ENCODE assay signal across 1 cellular context in genomic region chr12:40224439-40225291, GRCh38.
A peak's percentile ranks its signal among the peaks of the same experiment; 100 is the strongest.
TF ChIP-seq lines count a peak whose summit lies in the region.

Gene LRRK2, plus strand, starts transcription at chr12:40224997. Its CDS starts 135 bp downstream, at chr12:40225132.

TF ChIP-seq in HepG2, 621 proteins besides CTCF, POLR2A, EP300 and RAD21 (continued from another document):
- TF ChIP-seq ZNF687 (CRISPR knock-in tag; IDR thresholded peaks at IDR 0.05) = peak; percentile 48
- TF ChIP-seq HNRNPLL (IDR thresholded peaks at IDR 0.05; ENCODE audit: low read depth, low read length, poor library complexity, severe bottlenecking) = peak; percentile 66
- TF ChIP-seq LBX2 (CRISPR knock-in tag; IDR thresholded peaks at IDR 0.05; ENCODE audit: borderline replicate concordance) = no peak
- TF ChIP-seq ZBTB10 (CRISPR knock-in tag; IDR thresholded peaks at IDR 0.05; ENCODE audit: borderline replicate concordance) = no peak
- TF ChIP-seq GABPB1 (CRISPR knock-in tag; IDR thresholded peaks at IDR 0.05) = peak; percentile 35; the same call in 1 of the 2 replicates
- no peak for TF ChIP-seq ZNF276 (CRISPR knock-in tag; IDR thresholded peaks at IDR 0.05; ENCODE audit: low read depth)
- TF ChIP-seq, protein P1, sequence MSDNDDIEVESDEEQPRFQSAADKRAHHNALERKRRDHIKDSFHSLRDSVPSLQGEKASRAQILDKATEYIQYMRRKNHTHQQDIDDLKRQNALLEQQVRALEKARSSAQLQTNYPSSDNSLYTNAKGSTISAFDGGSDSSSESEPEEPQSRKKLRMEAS (IDR thresholded peaks at IDR 0.05) = 0 out of 2 replicates have a peak, but pooled peaks have one; percentile 21
- no peak for TF ChIP-seq ZNF121 (CRISPR knock-in tag; IDR thresholded peaks at IDR 0.05)
- TF ChIP-seq SNAI1 (CRISPR knock-in tag; IDR thresholded peaks at IDR 0.05; ENCODE audit: borderline replicate concordance) = no peak
- no peak for TF ChIP-seq ZNF337 (CRISPR knock-in tag; IDR thresholded peaks at IDR 0.05; ENCODE audit: borderline replicate concordance, low read depth)
- no peak for TF ChIP-seq DBP (CRISPR knock-in tag; IDR thresholded peaks at IDR 0.05; ENCODE audit: not compliant biosample characterization)
- TF ChIP-seq, protein P2, sequence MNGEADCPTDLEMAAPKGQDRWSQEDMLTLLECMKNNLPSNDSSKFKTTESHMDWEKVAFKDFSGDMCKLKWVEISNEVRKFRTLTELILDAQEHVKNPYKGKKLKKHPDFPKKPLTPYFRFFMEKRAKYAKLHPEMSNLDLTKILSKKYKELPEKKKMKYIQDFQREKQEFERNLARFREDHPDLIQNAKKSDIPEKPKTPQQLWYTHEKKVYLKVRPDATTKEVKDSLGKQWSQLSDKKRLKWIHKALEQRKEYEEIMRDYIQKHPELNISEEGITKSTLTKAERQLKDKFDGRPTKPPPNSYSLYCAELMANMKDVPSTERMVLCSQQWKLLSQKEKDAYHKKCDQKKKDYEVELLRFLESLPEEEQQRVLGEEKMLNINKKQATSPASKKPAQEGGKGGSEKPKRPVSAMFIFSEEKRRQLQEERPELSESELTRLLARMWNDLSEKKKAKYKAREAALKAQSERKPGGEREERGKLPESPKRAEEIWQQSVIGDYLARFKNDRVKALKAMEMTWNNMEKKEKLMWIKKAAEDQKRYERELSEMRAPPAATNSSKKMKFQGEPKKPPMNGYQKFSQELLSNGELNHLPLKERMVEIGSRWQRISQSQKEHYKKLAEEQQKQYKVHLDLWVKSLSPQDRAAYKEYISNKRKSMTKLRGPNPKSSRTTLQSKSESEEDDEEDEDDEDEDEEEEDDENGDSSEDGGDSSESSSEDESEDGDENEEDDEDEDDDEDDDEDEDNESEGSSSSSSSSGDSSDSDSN (CRISPR knock-in tag; IDR thresholded peaks at IDR 0.05) = peak; percentile 46; the same call in 1 of the 2 replicates
- TF ChIP-seq MTA1 (CRISPR knock-in tag; IDR thresholded peaks at IDR 0.05; ENCODE audit: borderline replicate concordance) = peak; percentile 34; the same call in 1 of the 2 replicates
- no peak for TF ChIP-seq TOE1 (CRISPR knock-in tag; IDR thresholded peaks at IDR 0.05)
- no peak for TF ChIP-seq DNMT1 (CRISPR knock-in tag; IDR thresholded peaks at IDR 0.05)
- TF ChIP-seq, protein P3, sequence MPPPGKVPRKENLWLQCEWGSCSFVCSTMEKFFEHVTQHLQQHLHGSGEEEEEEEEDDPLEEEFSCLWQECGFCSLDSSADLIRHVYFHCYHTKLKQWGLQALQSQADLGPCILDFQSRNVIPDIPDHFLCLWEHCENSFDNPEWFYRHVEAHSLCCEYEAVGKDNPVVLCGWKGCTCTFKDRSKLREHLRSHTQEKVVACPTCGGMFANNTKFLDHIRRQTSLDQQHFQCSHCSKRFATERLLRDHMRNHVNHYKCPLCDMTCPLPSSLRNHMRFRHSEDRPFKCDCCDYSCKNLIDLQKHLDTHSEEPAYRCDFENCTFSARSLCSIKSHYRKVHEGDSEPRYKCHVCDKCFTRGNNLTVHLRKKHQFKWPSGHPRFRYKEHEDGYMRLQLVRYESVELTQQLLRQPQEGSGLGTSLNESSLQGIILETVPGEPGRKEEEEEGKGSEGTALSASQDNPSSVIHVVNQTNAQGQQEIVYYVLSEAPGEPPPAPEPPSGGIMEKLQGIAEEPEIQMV (CRISPR knock-in tag; IDR thresholded peaks at IDR 0.05; ENCODE audit: low read depth) = peak; percentile 50; the same call in 1 of the 2 replicates
- peak; percentile 79; the same call in 1 of the 2 replicates for TF ChIP-seq MTF2 (CRISPR knock-in tag; IDR thresholded peaks at IDR 0.05; ENCODE audit: borderline replicate concordance)
- peak; percentile 26 for TF ChIP-seq AGO1 (IDR thresholded peaks at IDR 0.05; ENCODE audit: low read depth, low read length, poor library complexity, severe bottlenecking)
- no peak for TF ChIP-seq ZNF746 (CRISPR knock-in tag; IDR thresholded peaks at IDR 0.05)
- TF ChIP-seq HNF4G (IDR thresholded peaks at IDR 0.05; ENCODE audit: borderline replicate concordance, low read depth, low read length) = no peak
- TF ChIP-seq HNF4G (CRISPR knock-in tag; IDR thresholded peaks at IDR 0.05; ENCODE audit: borderline replicate concordance, low read depth) = 0 out of 2 replicates have a peak, but pooled peaks have one; percentile 26
- TF ChIP-seq ZNF234 (CRISPR knock-in tag; conservative IDR thresholded peaks at IDR 0.05) = no peak
- peak; percentile 15 for TF ChIP-seq HNRNPK (IDR thresholded peaks at IDR 0.05; ENCODE audit: low read depth, low read length, poor library complexity, severe bottlenecking)
- TF ChIP-seq FOXP1 (IDR thresholded peaks at IDR 0.05) = no peak
- no peak for TF ChIP-seq FOXP1 (CRISPR knock-in tag; IDR thresholded peaks at IDR 0.05)
- no peak for TF ChIP-seq ZBTB14 (CRISPR knock-in tag; IDR thresholded peaks at IDR 0.05)
- TF ChIP-seq ZNF136 (CRISPR knock-in tag; IDR thresholded peaks at IDR 0.05; ENCODE audit: low read depth) = no peak
- TF ChIP-seq ZFX (CRISPR knock-in tag; IDR thresholded peaks at IDR 0.05; ENCODE audit: low read depth) = peak; percentile 54; the same call in 1 of the 2 replicates
- TF ChIP-seq ZBTB1 (CRISPR knock-in tag; IDR thresholded peaks at IDR 0.05; ENCODE audit: borderline replicate concordance) = no peak
- TF ChIP-seq POLR2AphosphoS5 (IDR thresholded peaks at IDR 0.05; ENCODE audit: low read depth, low read length) = no peak
- TF ChIP-seq ZNF615 (CRISPR knock-in tag; IDR thresholded peaks at IDR 0.05; ENCODE audit: borderline replicate concordance) = no peak
- 0 out of 2 replicates have a peak, but pooled peaks have one; percentile 26 for TF ChIP-seq NFKB2 (CRISPR knock-in tag; IDR thresholded peaks at IDR 0.05; ENCODE audit: borderline replicate concordance)
- TF ChIP-seq TFDP1 (CRISPR knock-in tag; IDR thresholded peaks at IDR 0.05; ENCODE audit: borderline replicate concordance) = peak; percentile 19; the same call in 1 of the 2 replicates
- TF ChIP-seq ZNF543 (CRISPR knock-in tag; IDR thresholded peaks at IDR 0.05) = 0 out of 2 replicates have a peak, but pooled peaks have one; percentile 41
